ENCODE assay signal across 1 cellular context in genomic region chr2:159622966-159623365, GRCh38.
TF ChIP-seq lines count a peak whose summit lies in the region.

No MANE protein-coding gene starts in this region.

TF ChIP-seq in HepG2, 621 proteins besides CTCF, POLR2A, EP300 and RAD21:
- TF ChIP-seq ZMAT3 (CRISPR knock-in tag; conservative IDR thresholded peaks at IDR 0.05) (no peak), PCBP2 (optimal IDR thresholded peaks at IDR 0.05; ENCODE audit: low read depth, low read length, poor library complexity, severe bottlenecking) (peak; percentile 97), ZNF619 (CRISPR knock-in tag; IDR thresholded peaks at IDR 0.05) (no peak), ZBTB46 (CRISPR knock-in tag; IDR thresholded peaks at IDR 0.05; ENCODE audit: borderline replicate concordance) (no peak), PCBP1 (IDR thresholded peaks at IDR 0.05; ENCODE audit: borderline replicate concordance, low read depth, low read length) (peak; percentile 55; the same call in 1 of the 2 replicates), ZNF143 (CRISPR knock-in tag; IDR thresholded peaks at IDR 0.05) (no peak), MTF1 (CRISPR knock-in tag; IDR thresholded peaks at IDR 0.05) (no peak)
TF ChIP-seq in HepG2: peak in this region for 2.
